In genomic region chr1:57897581-57897980, GRCh38 we compare ENCODE assay signal across 1 cellular context.
TF ChIP-seq lines count a peak whose summit lies in the region.

No MANE protein-coding gene starts in this region.

TF ChIP-seq in GM23338, 12 proteins besides CTCF, POLR2A, EP300 and RAD21 (continued from another document):
- TF ChIP-seq REST (IDR thresholded peaks at IDR 0.05; ENCODE audit: unreplicated experiment) (no peak), ZNF114 (CRISPR knock-in tag; IDR thresholded peaks at IDR 0.05) (no peak), ZNF331 (CRISPR knock-in tag; IDR thresholded peaks at IDR 0.05; ENCODE audit: low read depth) (no peak), EZH2phosphoT487 (IDR thresholded peaks at IDR 0.05; ENCODE audit: unreplicated experiment) (no peak), ETS1 (IDR thresholded peaks at IDR 0.05) (no peak), POLR2AphosphoS5 (IDR thresholded peaks at IDR 0.05; ENCODE audit: low read depth) (no peak), NANOG (IDR thresholded peaks at IDR 0.05; ENCODE audit: borderline replicate concordance) (no peak), STAT1 (IDR thresholded peaks at IDR 0.05; ENCODE audit: unreplicated experiment) (no peak)
- TF ChIP-seq, protein P1, sequence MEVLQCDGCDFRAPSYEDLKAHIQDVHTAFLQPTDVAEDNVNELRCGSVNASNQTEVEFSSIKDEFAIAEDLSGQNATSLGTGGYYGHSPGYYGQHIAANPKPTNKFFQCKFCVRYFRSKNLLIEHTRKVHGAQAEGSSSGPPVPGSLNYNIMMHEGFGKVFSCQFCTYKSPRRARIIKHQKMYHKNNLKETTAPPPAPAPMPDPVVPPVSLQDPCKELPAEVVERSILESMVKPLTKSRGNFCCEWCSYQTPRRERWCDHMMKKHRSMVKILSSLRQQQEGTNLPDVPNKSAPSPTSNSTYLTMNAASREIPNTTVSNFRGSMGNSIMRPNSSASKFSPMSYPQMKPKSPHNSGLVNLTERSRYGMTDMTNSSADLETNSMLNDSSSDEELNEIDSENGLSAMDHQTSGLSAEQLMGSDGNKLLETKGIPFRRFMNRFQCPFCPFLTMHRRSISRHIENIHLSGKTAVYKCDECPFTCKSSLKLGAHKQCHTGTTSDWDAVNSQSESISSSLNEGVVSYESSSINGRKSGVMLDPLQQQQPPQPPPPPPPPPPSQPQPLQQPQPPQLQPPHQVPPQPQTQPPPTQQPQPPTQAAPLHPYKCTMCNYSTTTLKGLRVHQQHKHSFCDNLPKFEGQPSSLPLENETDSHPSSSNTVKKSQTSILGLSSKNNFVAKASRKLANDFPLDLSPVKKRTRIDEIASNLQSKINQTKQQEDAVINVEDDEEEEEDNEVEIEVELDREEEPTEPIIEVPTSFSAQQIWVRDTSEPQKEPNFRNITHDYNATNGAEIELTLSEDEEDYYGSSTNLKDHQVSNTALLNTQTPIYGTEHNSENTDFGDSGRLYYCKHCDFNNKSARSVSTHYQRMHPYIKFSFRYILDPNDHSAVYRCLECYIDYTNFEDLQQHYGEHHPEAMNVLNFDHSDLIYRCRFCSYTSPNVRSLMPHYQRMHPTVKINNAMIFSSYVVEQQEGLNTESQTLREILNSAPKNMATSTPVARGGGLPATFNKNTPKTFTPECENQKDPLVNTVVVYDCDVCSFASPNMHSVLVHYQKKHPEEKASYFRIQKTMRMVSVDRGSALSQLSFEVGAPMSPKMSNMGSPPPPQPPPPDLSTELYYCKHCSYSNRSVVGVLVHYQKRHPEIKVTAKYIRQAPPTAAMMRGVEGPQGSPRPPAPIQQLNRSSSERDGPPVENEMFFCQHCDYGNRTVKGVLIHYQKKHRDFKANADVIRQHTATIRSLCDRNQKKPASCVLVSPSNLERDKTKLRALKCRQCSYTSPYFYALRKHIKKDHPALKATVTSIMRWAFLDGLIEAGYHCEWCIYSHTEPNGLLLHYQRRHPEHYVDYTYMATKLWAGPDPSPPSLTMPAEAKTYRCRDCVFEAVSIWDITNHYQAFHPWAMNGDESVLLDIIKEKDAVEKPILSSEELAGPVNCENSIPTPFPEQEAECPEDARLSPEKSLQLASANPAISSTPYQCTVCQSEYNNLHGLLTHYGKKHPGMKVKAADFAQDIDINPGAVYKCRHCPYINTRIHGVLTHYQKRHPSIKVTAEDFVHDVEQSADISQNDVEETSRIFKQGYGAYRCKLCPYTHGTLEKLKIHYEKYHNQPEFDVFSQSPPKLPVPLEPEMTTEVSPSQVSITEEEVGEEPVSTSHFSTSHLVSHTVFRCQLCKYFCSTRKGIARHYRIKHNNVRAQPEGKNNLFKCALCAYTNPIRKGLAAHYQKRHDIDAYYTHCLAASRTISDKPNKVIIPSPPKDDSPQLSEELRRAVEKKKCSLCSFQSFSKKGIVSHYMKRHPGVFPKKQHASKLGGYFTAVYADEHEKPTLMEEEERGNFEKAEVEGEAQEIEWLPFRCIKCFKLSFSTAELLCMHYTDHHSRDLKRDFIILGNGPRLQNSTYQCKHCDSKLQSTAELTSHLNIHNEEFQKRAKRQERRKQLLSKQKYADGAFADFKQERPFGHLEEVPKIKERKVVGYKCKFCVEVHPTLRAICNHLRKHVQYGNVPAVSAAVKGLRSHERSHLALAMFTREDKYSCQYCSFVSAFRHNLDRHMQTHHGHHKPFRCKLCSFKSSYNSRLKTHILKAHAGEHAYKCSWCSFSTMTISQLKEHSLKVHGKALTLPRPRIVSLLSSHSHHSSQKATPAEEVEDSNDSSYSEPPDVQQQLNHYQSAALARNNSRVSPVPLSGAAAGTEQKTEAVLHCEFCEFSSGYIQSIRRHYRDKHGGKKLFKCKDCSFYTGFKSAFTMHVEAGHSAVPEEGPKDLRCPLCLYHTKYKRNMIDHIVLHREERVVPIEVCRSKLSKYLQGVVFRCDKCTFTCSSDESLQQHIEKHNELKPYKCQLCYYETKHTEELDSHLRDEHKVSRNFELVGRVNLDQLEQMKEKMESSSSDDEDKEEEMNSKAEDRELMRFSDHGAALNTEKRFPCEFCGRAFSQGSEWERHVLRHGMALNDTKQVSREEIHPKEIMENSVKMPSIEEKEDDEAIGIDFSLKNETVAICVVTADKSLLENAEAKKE (CRISPR knock-in tag; IDR thresholded peaks at IDR 0.05), result no peak
